Comparison of ENCODE assay signal across 21 cellular contexts in the genomic region with DNA sequence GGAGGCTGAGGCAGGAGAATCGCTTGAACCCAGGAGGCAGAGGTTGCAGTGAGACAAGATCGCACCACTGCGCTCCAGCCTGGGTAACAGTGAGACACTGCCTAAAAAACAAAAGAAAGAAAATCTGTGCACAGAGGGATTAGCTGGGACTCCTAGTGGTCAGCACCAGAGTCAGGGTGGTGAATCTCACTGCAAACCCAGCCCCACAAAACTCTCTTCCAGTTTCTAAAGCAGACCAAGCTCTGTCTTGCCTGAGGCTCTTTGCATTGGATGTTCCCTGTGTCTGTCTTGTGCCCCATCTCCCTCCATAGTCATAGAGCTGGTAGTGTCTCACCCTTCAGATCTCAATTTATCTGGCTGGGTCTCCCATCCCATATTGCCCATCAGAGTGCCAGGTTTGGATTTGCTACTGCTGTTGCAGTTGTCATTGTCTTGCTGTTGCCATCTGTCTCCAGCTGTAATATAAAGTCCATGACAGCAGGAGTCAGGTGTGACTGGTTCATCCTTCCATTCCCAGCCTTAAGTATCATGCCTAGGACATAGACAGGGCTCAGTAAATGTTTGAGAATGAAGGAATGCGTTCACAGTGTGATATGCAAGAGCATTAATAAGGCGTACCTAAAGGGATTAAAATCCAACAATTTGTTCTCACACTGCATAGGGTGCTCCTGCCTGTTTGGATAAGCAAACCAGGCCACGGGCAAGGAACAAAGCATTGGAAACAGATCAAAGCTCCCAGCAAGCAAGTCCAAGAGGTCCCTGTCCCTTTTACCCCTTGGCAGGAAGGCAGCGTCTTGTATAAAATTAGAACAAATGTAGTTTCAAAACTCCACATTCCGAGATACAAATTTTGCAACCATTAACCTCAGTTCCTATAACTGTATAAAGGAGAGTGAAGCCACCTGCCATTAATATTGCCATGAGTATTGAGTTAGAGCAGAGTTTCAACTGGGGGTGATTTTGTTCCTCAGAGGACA.
DNase-seq lines count a peak whose midpoint lies in the region; ATAC-seq, FAIRE-seq and TF ChIP-seq lines count a peak whose summit lies in the region.
"Had no signal": no experiment of that assay in that cellular context is flagged by ENCODE, and none has a peak within 500 bp of the region (broad histone marks: within the 10 kb centered on the region; RNA-seq: fewer than 3 reads in every experiment).

No MANE protein-coding gene starts in this region.

- TF ChIP-seq CTCF in bronchial epithelial cell (IDR thresholded peaks at IDR 0.05; ENCODE audit: insufficient read depth, low read length, severe bottlenecking): no peak
- TF ChIP-seq CTCF in mesothelial cell of epicardium (IDR thresholded peaks at IDR 0.05; ENCODE audit: unreplicated experiment): no peak

- H3K27ac Mint-ChIP-seq in mesothelial cell of epicardium: peak overlapping the region; percentile 9
- no peak overlapping the region for H3K27ac Mint-ChIP-seq in CD4-positive, alpha-beta memory T cell

- H3K36me3 ChIP-seq in BLaER1 treated with 17β-estradiol and CSF1 and Interleukin-3, amounts not matched to agents 10 nM and 100 nM: no peaks in the 10 kb centered on the region
- H3K36me3 ChIP-seq in bronchial epithelial cell (ENCODE audit: control insufficient read depth, insufficient read depth, low read length): no peaks in the 10 kb centered on the region
- no peaks in the 10 kb centered on the region for H3K36me3 ChIP-seq in CD4-positive, alpha-beta memory T cell (ENCODE audit: insufficient read depth, low read length)

- H3K4me1 Mint-ChIP-seq in mesothelial cell of epicardium: peaks cover 31% of the 10 kb centered on the region
- no peaks in the 10 kb centered on the region for H3K4me1 Mint-ChIP-seq in CD4-positive, alpha-beta memory T cell

- H3K4me1 ChIP-seq in BLaER1 treated with 17β-estradiol and CSF1 and Interleukin-3, amounts not matched to agents 10 nM and 100 nM: peaks cover 13 to 56% (median 34%) of the 10 kb centered on the region in 10 experiments
- H3K4me1 ChIP-seq in CD4-positive, alpha-beta memory T cell (ENCODE audit: insufficient read depth, low read length): no peaks in the 10 kb centered on the region
- H3K4me1 ChIP-seq: Caco-2 had no signal

- DNase-seq in MV-4-11 (lab: John Stamatoyannopoulos, UW) (peak; percentile 51), bronchial epithelial cell (ENCODE audit: low read depth) (no peak), mesothelial cell of epicardium (ENCODE audit: low spot score in 2 of 2, unreplicated experiment in 2 of 2) (no peak), HPDE6-E6E7 (ENCODE audit: extremely low spot score) (no peak)
- DNase-seq in CD4-positive, alpha-beta memory T cell: no peak
- DNase-seq: ACHN, AML-193, Caco-2, GDM1, HCEC 1CT, NCI-H1105 treated with DMSO at 0.1 percent for 48 hours, NCI-H187, NCI-H2107, NCI-H2227 treated with DMSO at 0.1 percent for 48 hours, NCI-H526, OCI-M1, Right ventricle myocardium superior had no signal

- no peak overlapping the region for H3K4me3 Mint-ChIP-seq in mesothelial cell of epicardium
- no peak overlapping the region for H3K4me3 Mint-ChIP-seq in CD4-positive, alpha-beta memory T cell

- no peak overlapping the region for H3K4me3 ChIP-seq in BLaER1 treated with 17β-estradiol and CSF1 and Interleukin-3, amounts not matched to agents 10 nM and 100 nM
- no peak overlapping the region for H3K4me3 ChIP-seq in bronchial epithelial cell (ENCODE audit: low read depth, low read length)
- H3K4me3 ChIP-seq in CD4-positive, alpha-beta memory T cell (ENCODE audit: low read length in 2 of 2): no peak overlapping the region
- H3K4me3 ChIP-seq: K562, SK-N-MC had no signal

- CTCF ChIA-PET in CD4-positive, alpha-beta memory T cell (lab: Charles Lee; ENCODE audit: partially characterized antibody): no interaction called here

- POLR2A ChIA-PET in CD4-positive, alpha-beta memory T cell (lab: Charles Lee; ENCODE audit: partially characterized antibody): no interaction called here

- H3K9ac ChIP-seq in BLaER1 treated with 17β-estradiol and CSF1 and Interleukin-3, amounts not matched to agents 10 nM and 100 nM: no peak overlapping the region

- peak; percentile 80 for FAIRE-seq in bronchial epithelial cell (lab: Jason Lieb, UNC)
- FAIRE-seq: K562 had no signal

- peaks cover 0 to 21% (median 3%) of the 10 kb centered on the region in 11 experiments; a peak in 5 of 22 replicates for H3K9me3 ChIP-seq in BLaER1 treated with 17β-estradiol and CSF1 and Interleukin-3, amounts not matched to agents 10 nM and 100 nM (replicated peaks in 1 of 11)
- H3K9me3 ChIP-seq in CD4-positive, alpha-beta memory T cell (ENCODE audit: control insufficient read depth in 1 of 2, low read length in 2 of 2): no peaks in the 10 kb centered on the region
- H3K9me3 ChIP-seq: Caco-2 had no signal

- H3K27me3 ChIP-seq in BLaER1 treated with 17β-estradiol and CSF1 and Interleukin-3, amounts not matched to agents 10 nM and 100 nM: no peaks in the 10 kb centered on the region
- peaks cover 5% of the 10 kb centered on the region for H3K27me3 ChIP-seq in bronchial epithelial cell (ENCODE audit: control insufficient read depth, insufficient read depth, low read length)
- no peaks in the 10 kb centered on the region for H3K27me3 ChIP-seq in CD4-positive, alpha-beta memory T cell (ENCODE audit: insufficient read depth, low read length)

- H4K20me1 ChIP-seq in BLaER1 treated with 17β-estradiol and CSF1 and Interleukin-3, amounts not matched to agents 10 nM and 100 nM: no peaks in the 10 kb centered on the region

- no peak for ATAC-seq in HG03354 (IDR thresholded peaks at IDR 0.05; ENCODE audit: poor library complexity, severe bottlenecking, unreplicated experiment)
- ATAC-seq: K562 had no signal

- peaks cover 3% of the 10 kb centered on the region for H3K9me3 Mint-ChIP-seq in mesothelial cell of epicardium
- H3K9me3 Mint-ChIP-seq in CD4-positive, alpha-beta memory T cell: peaks cover 0 to 2% (median 0%) of the 10 kb centered on the region in 8 donors

- H3K4me2 ChIP-seq in BLaER1 treated with 17β-estradiol and CSF1 and Interleukin-3, amounts not matched to agents 10 nM and 100 nM: peak overlapping the region; percentile 2 to 66 (median 36); a peak in 16 of 22 replicates

- H3K27ac ChIP-seq in BLaER1 treated with 17β-estradiol and CSF1 and Interleukin-3, amounts not matched to agents 10 nM and 100 nM: peak overlapping the region in 7 of 11 experiments; percentile 2 to 48 (median 44); a peak in 9 of 22 replicates
- H3K27ac ChIP-seq in CD4-positive, alpha-beta memory T cell (ENCODE audit: low read depth, low read length): no peak overlapping the region
- H3K27ac ChIP-seq: SK-N-MC had no signal

- H3K27me3 Mint-ChIP-seq in mesothelial cell of epicardium (ENCODE audit: low read depth): peaks cover 11% of the 10 kb centered on the region
- peaks cover 0 to 4% of the 10 kb centered on the region in 2 donors for H3K27me3 Mint-ChIP-seq in CD4-positive, alpha-beta memory T cell

- intact Hi-C loops in CD4-positive, alpha-beta memory T cell (cut with micrococcal nuclease): no loop called here

- no peaks in the 10 kb centered on the region for H3K36me3 Mint-ChIP-seq in mesothelial cell of epicardium
- no peaks in the 10 kb centered on the region for H3K36me3 Mint-ChIP-seq in CD4-positive, alpha-beta memory T cell
